1 cellular context compared by ENCODE assay signal in the genomic region with DNA sequence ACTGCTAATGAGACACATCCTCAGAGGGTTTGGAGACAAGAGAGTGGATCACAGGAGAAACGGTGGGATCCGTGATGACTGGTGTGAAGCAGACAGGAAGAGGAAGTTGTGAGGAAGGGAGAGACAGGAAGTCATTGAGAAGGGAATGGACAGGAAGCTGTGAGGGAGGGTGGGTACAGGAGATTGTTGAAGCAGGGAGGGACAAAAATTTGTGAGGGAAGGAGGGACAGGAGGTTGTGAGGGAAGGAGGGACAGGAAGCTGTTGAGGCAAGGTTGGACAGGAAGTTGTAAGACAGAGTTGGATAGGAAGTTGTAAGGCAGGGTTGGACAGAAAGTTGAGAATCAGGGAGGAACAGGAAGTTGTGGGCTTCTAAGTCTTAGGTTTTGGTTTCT.
TF ChIP-seq lines count a peak whose summit lies in the region.

No MANE protein-coding gene starts in this region.

TF ChIP-seq in K562, 482 proteins besides CTCF, POLR2A, EP300 and RAD21 (continued from another document and continues in another):
- TF ChIP-seq, protein P1, sequence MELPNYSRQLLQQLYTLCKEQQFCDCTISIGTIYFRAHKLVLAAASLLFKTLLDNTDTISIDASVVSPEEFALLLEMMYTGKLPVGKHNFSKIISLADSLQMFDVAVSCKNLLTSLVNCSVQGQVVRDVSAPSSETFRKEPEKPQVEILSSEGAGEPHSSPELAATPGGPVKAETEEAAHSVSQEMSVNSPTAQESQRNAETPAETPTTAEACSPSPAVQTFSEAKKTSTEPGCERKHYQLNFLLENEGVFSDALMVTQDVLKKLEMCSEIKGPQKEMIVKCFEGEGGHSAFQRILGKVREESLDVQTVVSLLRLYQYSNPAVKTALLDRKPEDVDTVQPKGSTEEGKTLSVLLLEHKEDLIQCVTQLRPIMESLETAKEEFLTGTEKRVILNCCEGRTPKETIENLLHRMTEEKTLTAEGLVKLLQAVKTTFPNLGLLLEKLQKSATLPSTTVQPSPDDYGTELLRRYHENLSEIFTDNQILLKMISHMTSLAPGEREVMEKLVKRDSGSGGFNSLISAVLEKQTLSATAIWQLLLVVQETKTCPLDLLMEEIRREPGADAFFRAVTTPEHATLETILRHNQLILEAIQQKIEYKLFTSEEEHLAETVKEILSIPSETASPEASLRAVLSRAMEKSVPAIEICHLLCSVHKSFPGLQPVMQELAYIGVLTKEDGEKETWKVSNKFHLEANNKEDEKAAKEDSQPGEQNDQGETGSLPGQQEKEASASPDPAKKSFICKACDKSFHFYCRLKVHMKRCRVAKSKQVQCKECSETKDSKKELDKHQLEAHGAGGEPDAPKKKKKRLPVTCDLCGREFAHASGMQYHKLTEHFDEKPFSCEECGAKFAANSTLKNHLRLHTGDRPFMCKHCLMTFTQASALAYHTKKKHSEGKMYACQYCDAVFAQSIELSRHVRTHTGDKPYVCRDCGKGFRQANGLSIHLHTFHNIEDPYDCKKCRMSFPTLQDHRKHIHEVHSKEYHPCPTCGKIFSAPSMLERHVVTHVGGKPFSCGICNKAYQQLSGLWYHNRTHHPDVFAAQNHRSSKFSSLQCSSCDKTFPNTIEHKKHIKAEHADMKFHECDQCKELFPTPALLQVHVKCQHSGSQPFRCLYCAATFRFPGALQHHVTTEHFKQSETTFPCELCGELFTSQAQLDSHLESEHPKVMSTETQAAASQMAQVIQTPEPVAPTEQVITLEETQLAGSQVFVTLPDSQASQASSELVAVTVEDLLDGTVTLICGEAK (IDR thresholded peaks at IDR 0.05) = peak; percentile 96
- TF ChIP-seq, protein P1 (CRISPR knock-in tag; IDR thresholded peaks at IDR 0.05) = no peak
- no peak for TF ChIP-seq HIVEP1 (CRISPR knock-in tag; IDR thresholded peaks at IDR 0.05)
- no peak for TF ChIP-seq STAT5A (IDR thresholded peaks at IDR 0.05; ENCODE audit: borderline replicate concordance, low read length)
- TF ChIP-seq TAF9B (IDR thresholded peaks at IDR 0.05; ENCODE audit: partially characterized antibody) = no peak
- TF ChIP-seq CBX1 (IDR thresholded peaks at IDR 0.05; ENCODE audit: low read depth) = peak; percentile 24; the same call in 1 of the 2 replicates
- TF ChIP-seq, protein P2, sequence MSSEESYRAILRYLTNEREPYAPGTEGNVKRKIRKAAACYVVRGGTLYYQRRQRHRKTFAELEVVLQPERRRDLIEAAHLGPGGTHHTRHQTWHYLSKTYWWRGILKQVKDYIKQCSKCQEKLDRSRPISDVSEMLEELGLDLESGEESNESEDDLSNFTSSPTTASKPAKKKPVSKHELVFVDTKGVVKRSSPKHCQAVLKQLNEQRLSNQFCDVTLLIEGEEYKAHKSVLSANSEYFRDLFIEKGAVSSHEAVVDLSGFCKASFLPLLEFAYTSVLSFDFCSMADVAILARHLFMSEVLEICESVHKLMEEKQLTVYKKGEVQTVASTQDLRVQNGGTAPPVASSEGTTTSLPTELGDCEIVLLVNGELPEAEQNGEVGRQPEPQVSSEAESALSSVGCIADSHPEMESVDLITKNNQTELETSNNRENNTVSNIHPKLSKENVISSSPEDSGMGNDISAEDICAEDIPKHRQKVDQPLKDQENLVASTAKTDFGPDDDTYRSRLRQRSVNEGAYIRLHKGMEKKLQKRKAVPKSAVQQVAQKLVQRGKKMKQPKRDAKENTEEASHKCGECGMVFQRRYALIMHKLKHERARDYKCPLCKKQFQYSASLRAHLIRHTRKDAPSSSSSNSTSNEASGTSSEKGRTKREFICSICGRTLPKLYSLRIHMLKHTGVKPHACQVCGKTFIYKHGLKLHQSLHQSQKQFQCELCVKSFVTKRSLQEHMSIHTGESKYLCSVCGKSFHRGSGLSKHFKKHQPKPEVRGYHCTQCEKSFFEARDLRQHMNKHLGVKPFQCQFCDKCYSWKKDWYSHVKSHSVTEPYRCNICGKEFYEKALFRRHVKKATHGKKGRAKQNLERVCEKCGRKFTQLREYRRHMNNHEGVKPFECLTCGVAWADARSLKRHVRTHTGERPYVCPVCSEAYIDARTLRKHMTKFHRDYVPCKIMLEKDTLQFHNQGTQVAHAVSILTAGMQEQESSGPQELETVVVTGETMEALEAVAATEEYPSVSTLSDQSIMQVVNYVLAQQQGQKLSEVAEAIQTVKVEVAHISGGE (CRISPR knock-in tag; IDR thresholded peaks at IDR 0.05) = peak in 2 of 3 experiments; percentile 70 to 95; a peak in 3 of 6 replicates
- TF ChIP-seq CEBPB (tag; IDR thresholded peaks at IDR 0.05) = no peak
- TF ChIP-seq, protein P3, sequence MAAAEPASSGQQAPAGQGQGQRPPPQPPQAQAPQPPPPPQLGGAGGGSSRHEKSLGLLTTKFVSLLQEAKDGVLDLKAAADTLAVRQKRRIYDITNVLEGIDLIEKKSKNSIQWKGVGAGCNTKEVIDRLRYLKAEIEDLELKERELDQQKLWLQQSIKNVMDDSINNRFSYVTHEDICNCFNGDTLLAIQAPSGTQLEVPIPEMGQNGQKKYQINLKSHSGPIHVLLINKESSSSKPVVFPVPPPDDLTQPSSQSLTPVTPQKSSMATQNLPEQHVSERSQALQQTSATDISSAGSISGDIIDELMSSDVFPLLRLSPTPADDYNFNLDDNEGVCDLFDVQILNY (CRISPR knock-in tag; IDR thresholded peaks at IDR 0.05) = no peak
- TF ChIP-seq BHLHE40 (IDR thresholded peaks at IDR 0.05; ENCODE audit: low read length) = no peak
- peak; percentile 95 for TF ChIP-seq OTX1 (CRISPR knock-in tag; IDR thresholded peaks at IDR 0.05)
- no peak for TF ChIP-seq ETV5 (CRISPR knock-in tag; IDR thresholded peaks at IDR 0.05; ENCODE audit: low read depth)
- TF ChIP-seq PHF20 (IDR thresholded peaks at IDR 0.05; ENCODE audit: partially characterized antibody) = peak; percentile 73
- TF ChIP-seq, protein P4, sequence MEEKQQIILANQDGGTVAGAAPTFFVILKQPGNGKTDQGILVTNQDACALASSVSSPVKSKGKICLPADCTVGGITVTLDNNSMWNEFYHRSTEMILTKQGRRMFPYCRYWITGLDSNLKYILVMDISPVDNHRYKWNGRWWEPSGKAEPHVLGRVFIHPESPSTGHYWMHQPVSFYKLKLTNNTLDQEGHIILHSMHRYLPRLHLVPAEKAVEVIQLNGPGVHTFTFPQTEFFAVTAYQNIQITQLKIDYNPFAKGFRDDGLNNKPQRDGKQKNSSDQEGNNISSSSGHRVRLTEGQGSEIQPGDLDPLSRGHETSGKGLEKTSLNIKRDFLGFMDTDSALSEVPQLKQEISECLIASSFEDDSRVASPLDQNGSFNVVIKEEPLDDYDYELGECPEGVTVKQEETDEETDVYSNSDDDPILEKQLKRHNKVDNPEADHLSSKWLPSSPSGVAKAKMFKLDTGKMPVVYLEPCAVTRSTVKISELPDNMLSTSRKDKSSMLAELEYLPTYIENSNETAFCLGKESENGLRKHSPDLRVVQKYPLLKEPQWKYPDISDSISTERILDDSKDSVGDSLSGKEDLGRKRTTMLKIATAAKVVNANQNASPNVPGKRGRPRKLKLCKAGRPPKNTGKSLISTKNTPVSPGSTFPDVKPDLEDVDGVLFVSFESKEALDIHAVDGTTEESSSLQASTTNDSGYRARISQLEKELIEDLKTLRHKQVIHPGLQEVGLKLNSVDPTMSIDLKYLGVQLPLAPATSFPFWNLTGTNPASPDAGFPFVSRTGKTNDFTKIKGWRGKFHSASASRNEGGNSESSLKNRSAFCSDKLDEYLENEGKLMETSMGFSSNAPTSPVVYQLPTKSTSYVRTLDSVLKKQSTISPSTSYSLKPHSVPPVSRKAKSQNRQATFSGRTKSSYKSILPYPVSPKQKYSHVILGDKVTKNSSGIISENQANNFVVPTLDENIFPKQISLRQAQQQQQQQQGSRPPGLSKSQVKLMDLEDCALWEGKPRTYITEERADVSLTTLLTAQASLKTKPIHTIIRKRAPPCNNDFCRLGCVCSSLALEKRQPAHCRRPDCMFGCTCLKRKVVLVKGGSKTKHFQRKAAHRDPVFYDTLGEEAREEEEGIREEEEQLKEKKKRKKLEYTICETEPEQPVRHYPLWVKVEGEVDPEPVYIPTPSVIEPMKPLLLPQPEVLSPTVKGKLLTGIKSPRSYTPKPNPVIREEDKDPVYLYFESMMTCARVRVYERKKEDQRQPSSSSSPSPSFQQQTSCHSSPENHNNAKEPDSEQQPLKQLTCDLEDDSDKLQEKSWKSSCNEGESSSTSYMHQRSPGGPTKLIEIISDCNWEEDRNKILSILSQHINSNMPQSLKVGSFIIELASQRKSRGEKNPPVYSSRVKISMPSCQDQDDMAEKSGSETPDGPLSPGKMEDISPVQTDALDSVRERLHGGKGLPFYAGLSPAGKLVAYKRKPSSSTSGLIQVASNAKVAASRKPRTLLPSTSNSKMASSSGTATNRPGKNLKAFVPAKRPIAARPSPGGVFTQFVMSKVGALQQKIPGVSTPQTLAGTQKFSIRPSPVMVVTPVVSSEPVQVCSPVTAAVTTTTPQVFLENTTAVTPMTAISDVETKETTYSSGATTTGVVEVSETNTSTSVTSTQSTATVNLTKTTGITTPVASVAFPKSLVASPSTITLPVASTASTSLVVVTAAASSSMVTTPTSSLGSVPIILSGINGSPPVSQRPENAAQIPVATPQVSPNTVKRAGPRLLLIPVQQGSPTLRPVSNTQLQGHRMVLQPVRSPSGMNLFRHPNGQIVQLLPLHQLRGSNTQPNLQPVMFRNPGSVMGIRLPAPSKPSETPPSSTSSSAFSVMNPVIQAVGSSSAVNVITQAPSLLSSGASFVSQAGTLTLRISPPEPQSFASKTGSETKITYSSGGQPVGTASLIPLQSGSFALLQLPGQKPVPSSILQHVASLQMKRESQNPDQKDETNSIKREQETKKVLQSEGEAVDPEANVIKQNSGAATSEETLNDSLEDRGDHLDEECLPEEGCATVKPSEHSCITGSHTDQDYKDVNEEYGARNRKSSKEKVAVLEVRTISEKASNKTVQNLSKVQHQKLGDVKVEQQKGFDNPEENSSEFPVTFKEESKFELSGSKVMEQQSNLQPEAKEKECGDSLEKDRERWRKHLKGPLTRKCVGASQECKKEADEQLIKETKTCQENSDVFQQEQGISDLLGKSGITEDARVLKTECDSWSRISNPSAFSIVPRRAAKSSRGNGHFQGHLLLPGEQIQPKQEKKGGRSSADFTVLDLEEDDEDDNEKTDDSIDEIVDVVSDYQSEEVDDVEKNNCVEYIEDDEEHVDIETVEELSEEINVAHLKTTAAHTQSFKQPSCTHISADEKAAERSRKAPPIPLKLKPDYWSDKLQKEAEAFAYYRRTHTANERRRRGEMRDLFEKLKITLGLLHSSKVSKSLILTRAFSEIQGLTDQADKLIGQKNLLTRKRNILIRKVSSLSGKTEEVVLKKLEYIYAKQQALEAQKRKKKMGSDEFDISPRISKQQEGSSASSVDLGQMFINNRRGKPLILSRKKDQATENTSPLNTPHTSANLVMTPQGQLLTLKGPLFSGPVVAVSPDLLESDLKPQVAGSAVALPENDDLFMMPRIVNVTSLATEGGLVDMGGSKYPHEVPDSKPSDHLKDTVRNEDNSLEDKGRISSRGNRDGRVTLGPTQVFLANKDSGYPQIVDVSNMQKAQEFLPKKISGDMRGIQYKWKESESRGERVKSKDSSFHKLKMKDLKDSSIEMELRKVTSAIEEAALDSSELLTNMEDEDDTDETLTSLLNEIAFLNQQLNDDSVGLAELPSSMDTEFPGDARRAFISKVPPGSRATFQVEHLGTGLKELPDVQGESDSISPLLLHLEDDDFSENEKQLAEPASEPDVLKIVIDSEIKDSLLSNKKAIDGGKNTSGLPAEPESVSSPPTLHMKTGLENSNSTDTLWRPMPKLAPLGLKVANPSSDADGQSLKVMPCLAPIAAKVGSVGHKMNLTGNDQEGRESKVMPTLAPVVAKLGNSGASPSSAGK (IDR thresholded peaks at IDR 0.05) = peak; percentile 31; the same call in 1 of the 2 replicates
- TF ChIP-seq ZNF445 (CRISPR knock-in tag; IDR thresholded peaks at IDR 0.05; ENCODE audit: low read depth) = no peak
- TF ChIP-seq, protein P5, sequence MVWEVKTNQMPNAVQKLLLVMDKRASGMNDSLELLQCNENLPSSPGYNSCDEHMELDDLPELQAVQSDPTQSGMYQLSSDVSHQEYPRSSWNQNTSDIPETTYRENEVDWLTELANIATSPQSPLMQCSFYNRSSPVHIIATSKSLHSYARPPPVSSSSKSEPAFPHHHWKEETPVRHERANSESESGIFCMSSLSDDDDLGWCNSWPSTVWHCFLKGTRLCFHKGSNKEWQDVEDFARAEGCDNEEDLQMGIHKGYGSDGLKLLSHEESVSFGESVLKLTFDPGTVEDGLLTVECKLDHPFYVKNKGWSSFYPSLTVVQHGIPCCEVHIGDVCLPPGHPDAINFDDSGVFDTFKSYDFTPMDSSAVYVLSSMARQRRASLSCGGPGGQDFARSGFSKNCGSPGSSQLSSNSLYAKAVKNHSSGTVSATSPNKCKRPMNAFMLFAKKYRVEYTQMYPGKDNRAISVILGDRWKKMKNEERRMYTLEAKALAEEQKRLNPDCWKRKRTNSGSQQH (CRISPR knock-in tag; IDR thresholded peaks at IDR 0.05) = peak; percentile 92
- no peak for TF ChIP-seq RBM22 (IDR thresholded peaks at IDR 0.05; ENCODE audit: low read depth, low read length, poor library complexity, severe bottlenecking)
- TF ChIP-seq NR2C2 (CRISPR knock-in tag; IDR thresholded peaks at IDR 0.05) = no peak
- TF ChIP-seq NR2C2 (tag; IDR thresholded peaks at IDR 0.05) = peak; percentile 34; the same call in 1 of the 2 replicates
- TF ChIP-seq PRMT5 (CRISPR knock-in tag; IDR thresholded peaks at IDR 0.05) = no peak
- peak; percentile 54 for TF ChIP-seq POLR2H (tag; IDR thresholded peaks at IDR 0.05; ENCODE audit: low read depth)
- TF ChIP-seq EHMT2 (IDR thresholded peaks at IDR 0.05) = peak; percentile 98
